22 cellular contexts compared by ENCODE assay signal in the genomic region with DNA sequence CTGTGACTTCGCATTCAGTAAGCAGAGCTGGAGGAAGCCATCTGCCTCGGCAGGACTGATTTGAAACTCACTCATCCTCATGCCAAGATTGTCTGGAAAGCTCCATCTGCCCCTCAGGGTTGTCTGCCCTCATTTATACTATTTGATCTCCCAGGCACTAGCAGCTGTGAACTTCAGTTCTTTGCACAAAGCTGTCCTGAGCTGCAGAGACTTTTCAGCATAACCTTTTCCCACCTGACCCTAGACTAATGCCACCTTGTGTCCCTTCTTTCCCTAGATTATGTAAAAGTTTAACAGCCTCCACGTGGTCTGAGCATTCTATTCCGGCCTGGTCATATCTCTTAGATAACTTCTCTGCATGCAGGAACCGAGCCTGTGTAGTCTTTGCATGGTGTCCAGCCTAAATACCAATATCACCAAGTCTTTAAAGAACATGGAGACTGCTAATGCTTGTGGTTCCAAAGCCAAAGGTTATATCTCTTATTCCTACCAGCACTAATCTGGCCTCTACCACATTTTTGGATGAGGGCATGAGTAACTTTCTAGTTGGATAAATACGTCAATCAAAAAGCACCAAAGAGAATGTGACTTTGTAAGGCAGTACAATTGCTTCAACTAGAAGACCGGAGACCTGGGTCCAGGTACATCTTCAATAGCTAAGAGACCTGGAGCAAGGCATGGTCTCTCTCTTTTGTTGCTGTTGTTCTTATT. TPM values are rescaled to one million over a fixed set of nuclear protein-coding genes. Genes with fewer than 3 reads are reported as not detected.
DNase-seq lines count a peak whose midpoint lies in the region; ATAC-seq, FAIRE-seq and TF ChIP-seq lines count a peak whose summit lies in the region.
"Had no signal": no experiment of that assay in that cellular context is flagged by ENCODE, and none has a peak within 500 bp of the region (broad histone marks: within the 10 kb centered on the region; RNA-seq: fewer than 3 reads in every experiment).

No MANE protein-coding gene starts in this region.

- no TSS peak for BruUV-seq in HepG2 (replicated peaks; lab: Mats Ljungman, UMichigan)

- TF ChIP-seq EP300 in HepG2 (IDR thresholded peaks at IDR 0.05; ENCODE audit: low read depth in 2 of 2, low read length in 2 of 2) (no peak), HepG2 (CRISPR knock-in tag; IDR thresholded peaks at IDR 0.05; ENCODE audit: borderline replicate concordance) (no peak)

- H3K27me3 ChIP-seq in HepG2 (ENCODE audit: control insufficient read depth in 1 of 2, insufficient read depth in 2 of 2, low read length in 2 of 2), result no peaks in the 10 kb centered on the region
- H3K27me3 ChIP-seq: tibial nerve had no signal

- H2AFZ ChIP-seq in HepG2 (ENCODE audit: low read length), result no peak overlapping the region

- H3K27ac Mint-ChIP-seq in T-helper 2 cell treated with Interferon-gamma antibody and Interleukin-4, amounts not matched to agents 5 μg/mL and 100 μg/mL, for 36 hours, result peak overlapping the region; percentile 2
- peak overlapping the region; percentile 32 for H3K27ac Mint-ChIP-seq in T-helper 17 cell

- H3K4me3 Mint-ChIP-seq in T-helper 2 cell treated with Interferon-gamma antibody and Interleukin-4, amounts not matched to agents 5 μg/mL and 100 μg/mL, for 36 hours, result no peak overlapping the region
- no peak overlapping the region for H3K4me3 Mint-ChIP-seq in T-helper 17 cell
- H3K4me3 Mint-ChIP-seq: nephron progenitor cell had no signal

- in situ Hi-C loops in G401 (cut with HindIII; ENCODE audit: low sequenced_read_pairs) (loop anchor here (25.0 kb wide), 1 partner anchor 105 kb away; no protein-coding TSS in a partner anchor), HepG2 (cut with HindIII; ENCODE audit: extremely low pct_ligation_motif_present, low pct_unique_long_range_greater_than_20kb) (no loop called here)

- no peak overlapping the region for H3K4me2 ChIP-seq in HepG2 (ENCODE audit: low read depth, low read length)

- no peak for DNase-seq in T-helper 2 cell treated with Interferon-gamma antibody and Interleukin-4, amounts not matched to agents 5 μg/mL and 100 μg/mL, for 36 hours (ENCODE audit: low spot score)
- no peak for DNase-seq in T-helper 2 cell
- peak; percentile 85 for DNase-seq in G401 (ENCODE audit: low spot score)
- DNase-seq in T-helper 17 cell, result no peak
- no peak for DNase-seq in HepG2 (ENCODE audit: low spot score)
- no peak for DNase-seq in mucosa of gallbladder (ENCODE audit: low spot score)
- DNase-seq: activated CD8-positive, alpha-beta memory T cell treated with anti-CD3 and anti-CD28 coated beads for 24 hours; activated effector memory CD4-positive, alpha-beta T cell treated with anti-CD3 and anti-CD28 coated beads, Interleukin-2, amount 50 U/mL, for 16 hours; DMS153; hypothalamus; kidney; mesenchymal stem cell; NCI-H226; nephron progenitor cell had no signal

- H3K79me2 ChIP-seq in HepG2 (ENCODE audit: insufficient read depth, low read length), result no peaks in the 10 kb centered on the region

- H3K4me1 ChIP-seq in HepG2 (ENCODE audit: insufficient read depth, low read length), result peaks cover 55% of the 10 kb centered on the region

- WGBS in HepG2 (ENCODE audit: low lambda C conversion rate), result 69% methylated on average over 7 of the region's 7 CpGs

- intact Hi-C loops in HepG2 (cut with micrococcal nuclease; ENCODE audit: unreplicated experiment), result no loop called here

- H3K36me3 ChIP-seq in HepG2 (replicated peaks in 1 of 2; ENCODE audit: control insufficient read depth in 1 of 2, insufficient read depth in 2 of 2, low read length in 2 of 2), result peaks cover 13 to 52% of the 10 kb centered on the region in 2 experiments

- no peak for FAIRE-seq in HepG2 (lab: Jason Lieb, UNC)
- FAIRE-seq: colon, endometrium, GM12892, HTR-8/SVneo, kidney had no signal

- H3K4me3 ChIP-seq in HepG2 (replicated peaks in 1 of 3; ENCODE audit: insufficient read depth in 1 of 3, low read depth in 2 of 3, low read length in 3 of 3), result no peak overlapping the region
- H3K4me3 ChIP-seq: tibial nerve had no signal

- H4K20me1 ChIP-seq in HepG2 (ENCODE audit: insufficient read depth, low read length), result no peaks in the 10 kb centered on the region

- H3K9me3 ChIP-seq in T-helper 17 cell (ENCODE audit: control insufficient read depth, low read length, poor library complexity, severe bottlenecking) (no peaks in the 10 kb centered on the region), HepG2 (ENCODE audit: low read length) (no peaks in the 10 kb centered on the region)
- H3K9me3 ChIP-seq: tibial nerve had no signal

- TF ChIP-seq CTCF in HepG2 (CRISPR knock-in tag; IDR thresholded peaks at IDR 0.05), result peak; percentile 22; the same call in 1 of the 2 replicates

- POLR2A ChIA-PET in HepG2 (lab: Yijun Ruan, JAX), result no interaction called here

- peaks cover 48% of the 10 kb centered on the region for H3K4me1 Mint-ChIP-seq in T-helper 2 cell treated with Interferon-gamma antibody and Interleukin-4, amounts not matched to agents 5 μg/mL and 100 μg/mL, for 36 hours (ENCODE audit: low read depth)
- H3K4me1 Mint-ChIP-seq in T-helper 17 cell, result peaks cover 36% of the 10 kb centered on the region

- H3K36me3 Mint-ChIP-seq in T-helper 2 cell treated with Interferon-gamma antibody and Interleukin-4, amounts not matched to agents 5 μg/mL and 100 μg/mL, for 36 hours (ENCODE audit: low read depth), result peaks cover 60% of the 10 kb centered on the region
- peaks cover 5% of the 10 kb centered on the region for H3K36me3 Mint-ChIP-seq in T-helper 17 cell (ENCODE audit: low read depth)

- H3K27me3 Mint-ChIP-seq in T-helper 2 cell treated with Interferon-gamma antibody and Interleukin-4, amounts not matched to agents 5 μg/mL and 100 μg/mL, for 36 hours (ENCODE audit: low read depth), result no peaks in the 10 kb centered on the region
- H3K27me3 Mint-ChIP-seq in T-helper 17 cell, result no peaks in the 10 kb centered on the region

- TF ChIP-seq RAD21 in HepG2 (CRISPR knock-in tag; IDR thresholded peaks at IDR 0.05), result no peak

- peak overlapping the region; percentile 6 for H3K27ac ChIP-seq in HepG2 (ENCODE audit: extremely low read length, insufficient read depth, low read length)
- H3K27ac ChIP-seq: tibial nerve, VCaP had no signal

- H3K9me3 Mint-ChIP-seq in T-helper 2 cell treated with Interferon-gamma antibody and Interleukin-4, amounts not matched to agents 5 μg/mL and 100 μg/mL, for 36 hours, result no peaks in the 10 kb centered on the region
- H3K9me3 Mint-ChIP-seq: nephron progenitor cell had no signal

- H3K9ac ChIP-seq in HepG2 (ENCODE audit: insufficient read depth, low read depth, low read length), result no peak overlapping the region

- ATAC-seq in T-helper 17 cell (no peak), HepG2 (no peak), GM21723 (IDR thresholded peaks at IDR 0.05; ENCODE audit: unreplicated experiment) (no peak), GM21526 (IDR thresholded peaks at IDR 0.05; ENCODE audit: low FRiP score, unreplicated experiment) (no peak)

- CTCF ChIA-PET in HepG2 (lab: Yijun Ruan, JAX; ENCODE audit: low intra/inter-chr PET ratio, low total read pairs), result no interaction called here

- no peak for TF ChIP-seq POLR2A in HepG2 (IDR thresholded peaks at IDR 0.05; ENCODE audit: insufficient read depth in 1 of 2, low read depth in 2 of 2, low read length in 2 of 2)

RNA-seq across cellular contexts. Expression of a gene that starts 29.1 kb away (rescaled TPM):
- total RNA-seq in G401 (2014; rRNA removed; shearing (Covaris generic)), result 0.18 and 0.31 TPM in 2 replicates
- total RNA-seq in T-helper 17 cell (100 to 1,000 TPM; 153 to 177 TPM), HepG2 (2016; rRNA removed; fragmentation: Illumina TruSeq; extraction: Trizol) (4.1 and 4.5 TPM in 2 replicates), mucosa of gallbladder (30.8 TPM)
- total RNA-seq in HepG2 (2016; cell fraction: cytosol; rRNA removed; fragmentation: Illumina TruSeq; extraction: Trizol; ENCODE audit: low read depth), result 1.5 and 1.6 TPM in 2 replicates
- total RNA-seq in HepG2 (2016; cell fraction: insoluble cytoplasmic fraction; rRNA removed; fragmentation: Illumina TruSeq; extraction: Trizol), result 2.4 and 3.2 TPM in 2 replicates
- 3.5 and 3.6 TPM in 2 replicates for total RNA-seq in HepG2 (2016; cell fraction: membrane; rRNA removed; fragmentation: Illumina TruSeq; extraction: Trizol)
- total RNA-seq in HepG2 (2016; cell fraction: nucleus; rRNA removed; fragmentation: Illumina TruSeq; extraction: Trizol), result 3.1 and 4.2 TPM in 2 replicates
- polyA plus RNA-seq in HepG2 (2011; rRNA removed), result 1.2 and 1.4 TPM in 2 replicates
- polyA plus RNA-seq in HepG2 (2011; cell fraction: cytosol; rRNA removed), result 1.3 and 1.4 TPM in 2 replicates
- polyA plus RNA-seq in HepG2 (2011; cell fraction: nucleus; rRNA removed), result 3.3 and 3.4 TPM in 2 replicates
- polyA plus RNA-seq in HepG2 (2012), result 3.9 and 7.9 TPM in 2 replicates
- polyA plus RNA-seq in HepG2 (2016; cell fraction: cytosol; fragmentation: Illumina TruSeq; extraction: Trizol; ENCODE audit: low read depth), result 1.2 and 1.4 TPM in 2 replicates
- 2.4 and 3.3 TPM in 2 replicates for polyA plus RNA-seq in HepG2 (2016; cell fraction: insoluble cytoplasmic fraction; fragmentation: Illumina TruSeq; extraction: Trizol; ENCODE audit: low read depth)
- 2.4 and 2.5 TPM in 2 replicates for polyA plus RNA-seq in HepG2 (2016; cell fraction: membrane; fragmentation: Illumina TruSeq; extraction: Trizol; ENCODE audit: low read depth)
- polyA plus RNA-seq in HepG2 (2016; cell fraction: nucleus; fragmentation: Illumina TruSeq; extraction: Trizol; ENCODE audit: insufficient read depth, low read depth), result 3.2 and 4.2 TPM in 2 replicates
- polyA minus RNA-seq in HepG2 (2011; rRNA and poly(A)+ RNA removed; ENCODE audit: low replicate concordance), result 6.3 and 24.5 TPM in 2 replicates
- polyA minus RNA-seq in HepG2 (2011; cell fraction: cytosol; rRNA and poly(A)+ RNA removed), result 1.7 TPM in 2 replicates
- polyA minus RNA-seq in HepG2 (2011; cell fraction: nucleus; rRNA and poly(A)+ RNA removed), result 1.7 and 3.0 TPM in 2 replicates

RNA-seq across cellular contexts. Expression of a gene that starts 41.2 kb away (rescaled TPM):
- total RNA-seq in G401 (2014; rRNA removed; shearing (Covaris generic)), result 10.4 and 15.8 TPM in 2 replicates
- total RNA-seq in T-helper 17 cell, result 100 to 1,000 TPM; 202 to 225 TPM
- 17.2 and 21.0 TPM in 2 replicates for total RNA-seq in HepG2 (2016; rRNA removed; fragmentation: Illumina TruSeq; extraction: Trizol)
- 8.8 and 10.4 TPM in 2 replicates for total RNA-seq in HepG2 (2016; cell fraction: cytosol; rRNA removed; fragmentation: Illumina TruSeq; extraction: Trizol; ENCODE audit: low read depth)
- total RNA-seq in HepG2 (2016; cell fraction: insoluble cytoplasmic fraction; rRNA removed; fragmentation: Illumina TruSeq; extraction: Trizol), result 14.8 and 23.5 TPM in 2 replicates
- total RNA-seq in HepG2 (2016; cell fraction: membrane; rRNA removed; fragmentation: Illumina TruSeq; extraction: Trizol), result 13.7 and 14.6 TPM in 2 replicates
- total RNA-seq in HepG2 (2016; cell fraction: nucleus; rRNA removed; fragmentation: Illumina TruSeq; extraction: Trizol), result 21.1 and 22.8 TPM in 2 replicates
- polyA plus RNA-seq in HepG2 (2011; rRNA removed), result 42.8 and 44.8 TPM in 2 replicates
- 18.5 and 22.6 TPM in 2 replicates for polyA plus RNA-seq in HepG2 (2011; cell fraction: cytosol; rRNA removed)
- 110 and 115 TPM in 2 replicates for polyA plus RNA-seq in HepG2 (2011; cell fraction: nucleus; rRNA removed)
- polyA plus RNA-seq in HepG2 (2012), result 27.0 and 34.0 TPM in 2 replicates
- polyA plus RNA-seq in HepG2 (2016; cell fraction: cytosol; fragmentation: Illumina TruSeq; extraction: Trizol; ENCODE audit: low read depth), result 3.0 and 3.2 TPM in 2 replicates
- 13.9 and 18.4 TPM in 2 replicates for polyA plus RNA-seq in HepG2 (2016; cell fraction: insoluble cytoplasmic fraction; fragmentation: Illumina TruSeq; extraction: Trizol; ENCODE audit: low read depth)
- polyA plus RNA-seq in HepG2 (2016; cell fraction: membrane; fragmentation: Illumina TruSeq; extraction: Trizol; ENCODE audit: low read depth), result 8.2 and 9.4 TPM in 2 replicates
- 73.9 and 77.3 TPM in 2 replicates for polyA plus RNA-seq in HepG2 (2016; cell fraction: nucleus; fragmentation: Illumina TruSeq; extraction: Trizol; ENCODE audit: insufficient read depth, low read depth)
- polyA minus RNA-seq in HepG2 (2011; rRNA and poly(A)+ RNA removed; ENCODE audit: low replicate concordance), result 35.0 and 59.1 TPM in 2 replicates
- polyA minus RNA-seq in HepG2 (2011; cell fraction: cytosol; rRNA and poly(A)+ RNA removed), result 14.9 and 16.6 TPM in 2 replicates
- 36.8 and 37.1 TPM in 2 replicates for polyA minus RNA-seq in HepG2 (2011; cell fraction: nucleus; rRNA and poly(A)+ RNA removed)
- total RNA-seq in mucosa of gallbladder, result 61.7 TPM
